2 cellular contexts compared by ENCODE assay signal in the genomic region with DNA sequence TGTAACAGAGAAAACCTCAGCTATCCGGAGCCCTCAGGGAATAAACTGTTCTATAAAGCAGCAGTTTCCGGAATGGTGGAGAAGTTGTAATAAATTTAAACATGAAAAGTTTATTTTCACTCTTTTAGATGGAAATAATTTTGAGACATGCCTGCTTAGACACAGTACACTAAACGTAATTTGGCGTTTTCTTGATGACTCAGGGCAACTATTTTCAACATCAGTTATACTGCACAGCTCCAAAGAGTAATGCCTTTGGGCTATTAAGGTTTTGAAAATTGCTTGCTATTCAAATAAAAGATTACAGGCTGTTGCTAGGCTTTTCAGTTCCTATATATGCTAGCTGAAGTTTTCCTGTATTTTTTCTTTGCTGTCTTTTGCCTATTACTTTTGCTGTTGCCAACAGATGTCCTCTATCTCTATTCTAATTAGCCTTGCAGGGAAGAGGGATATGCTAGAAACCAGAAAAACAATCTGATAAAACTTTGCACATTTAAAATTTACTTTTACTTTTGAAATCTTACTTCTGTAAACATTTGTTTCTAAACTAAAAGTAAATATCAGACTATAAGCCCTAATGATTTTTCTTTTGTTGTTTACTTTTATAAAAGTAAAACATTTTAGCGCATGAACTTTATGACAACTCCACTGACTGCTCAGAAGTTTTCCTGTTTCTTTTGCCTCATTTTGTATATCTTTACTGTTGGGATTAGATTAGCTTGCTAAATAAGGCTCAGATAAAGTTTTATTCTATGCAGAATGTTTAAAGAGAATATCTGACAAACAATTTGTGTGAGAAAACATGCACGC.
TF ChIP-seq lines count a peak whose summit lies in the region.

No MANE protein-coding gene starts in this region.

TF ChIP-seq in SK-N-SH treated with all-trans-retinoic acid at 6 μM for 48 hours, 23 proteins besides CTCF, POLR2A, EP300 and RAD21 (continued from another document):
- TF ChIP-seq, protein P1, sequence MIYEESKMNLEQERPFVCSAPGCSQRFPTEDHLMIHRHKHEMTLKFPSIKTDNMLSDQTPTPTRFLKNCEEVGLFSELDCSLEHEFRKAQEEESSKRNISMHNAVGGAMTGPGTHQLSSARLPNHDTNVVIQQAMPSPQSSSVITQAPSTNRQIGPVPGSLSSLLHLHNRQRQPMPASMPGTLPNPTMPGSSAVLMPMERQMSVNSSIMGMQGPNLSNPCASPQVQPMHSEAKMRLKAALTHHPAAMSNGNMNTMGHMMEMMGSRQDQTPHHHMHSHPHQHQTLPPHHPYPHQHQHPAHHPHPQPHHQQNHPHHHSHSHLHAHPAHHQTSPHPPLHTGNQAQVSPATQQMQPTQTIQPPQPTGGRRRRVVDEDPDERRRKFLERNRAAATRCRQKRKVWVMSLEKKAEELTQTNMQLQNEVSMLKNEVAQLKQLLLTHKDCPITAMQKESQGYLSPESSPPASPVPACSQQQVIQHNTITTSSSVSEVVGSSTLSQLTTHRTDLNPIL (CRISPR knock-in tag; IDR thresholded peaks at IDR 0.05; ENCODE audit: low read depth): no peak
- no peak for TF ChIP-seq ZNF70 (CRISPR knock-in tag; IDR thresholded peaks at IDR 0.05)
- no peak for TF ChIP-seq ISL1 (CRISPR knock-in tag; IDR thresholded peaks at IDR 0.05)
- TF ChIP-seq ZFP30 (CRISPR knock-in tag; IDR thresholded peaks at IDR 0.05): no peak
- no peak for TF ChIP-seq GLIS3 (CRISPR knock-in tag; IDR thresholded peaks at IDR 0.05)
- TF ChIP-seq ZC3H10 (CRISPR knock-in tag; IDR thresholded peaks at IDR 0.05): no peak
- TF ChIP-seq, protein P2, sequence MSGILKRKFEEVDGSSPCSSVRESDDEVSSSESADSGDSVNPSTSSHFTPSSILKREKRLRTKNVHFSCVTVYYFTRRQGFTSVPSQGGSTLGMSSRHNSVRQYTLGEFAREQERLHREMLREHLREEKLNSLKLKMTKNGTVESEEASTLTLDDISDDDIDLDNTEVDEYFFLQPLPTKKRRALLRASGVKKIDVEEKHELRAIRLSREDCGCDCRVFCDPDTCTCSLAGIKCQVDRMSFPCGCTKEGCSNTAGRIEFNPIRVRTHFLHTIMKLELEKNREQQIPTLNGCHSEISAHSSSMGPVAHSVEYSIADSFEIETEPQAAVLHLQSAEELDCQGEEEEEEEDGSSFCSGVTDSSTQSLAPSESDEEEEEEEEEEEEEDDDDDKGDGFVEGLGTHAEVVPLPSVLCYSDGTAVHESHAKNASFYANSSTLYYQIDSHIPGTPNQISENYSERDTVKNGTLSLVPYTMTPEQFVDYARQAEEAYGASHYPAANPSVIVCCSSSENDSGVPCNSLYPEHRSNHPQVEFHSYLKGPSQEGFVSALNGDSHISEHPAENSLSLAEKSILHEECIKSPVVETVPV (CRISPR knock-in tag; IDR thresholded peaks at IDR 0.05): no peak
- no peak for TF ChIP-seq SNAI2 (CRISPR knock-in tag; IDR thresholded peaks at IDR 0.05)
- TF ChIP-seq, protein P3, sequence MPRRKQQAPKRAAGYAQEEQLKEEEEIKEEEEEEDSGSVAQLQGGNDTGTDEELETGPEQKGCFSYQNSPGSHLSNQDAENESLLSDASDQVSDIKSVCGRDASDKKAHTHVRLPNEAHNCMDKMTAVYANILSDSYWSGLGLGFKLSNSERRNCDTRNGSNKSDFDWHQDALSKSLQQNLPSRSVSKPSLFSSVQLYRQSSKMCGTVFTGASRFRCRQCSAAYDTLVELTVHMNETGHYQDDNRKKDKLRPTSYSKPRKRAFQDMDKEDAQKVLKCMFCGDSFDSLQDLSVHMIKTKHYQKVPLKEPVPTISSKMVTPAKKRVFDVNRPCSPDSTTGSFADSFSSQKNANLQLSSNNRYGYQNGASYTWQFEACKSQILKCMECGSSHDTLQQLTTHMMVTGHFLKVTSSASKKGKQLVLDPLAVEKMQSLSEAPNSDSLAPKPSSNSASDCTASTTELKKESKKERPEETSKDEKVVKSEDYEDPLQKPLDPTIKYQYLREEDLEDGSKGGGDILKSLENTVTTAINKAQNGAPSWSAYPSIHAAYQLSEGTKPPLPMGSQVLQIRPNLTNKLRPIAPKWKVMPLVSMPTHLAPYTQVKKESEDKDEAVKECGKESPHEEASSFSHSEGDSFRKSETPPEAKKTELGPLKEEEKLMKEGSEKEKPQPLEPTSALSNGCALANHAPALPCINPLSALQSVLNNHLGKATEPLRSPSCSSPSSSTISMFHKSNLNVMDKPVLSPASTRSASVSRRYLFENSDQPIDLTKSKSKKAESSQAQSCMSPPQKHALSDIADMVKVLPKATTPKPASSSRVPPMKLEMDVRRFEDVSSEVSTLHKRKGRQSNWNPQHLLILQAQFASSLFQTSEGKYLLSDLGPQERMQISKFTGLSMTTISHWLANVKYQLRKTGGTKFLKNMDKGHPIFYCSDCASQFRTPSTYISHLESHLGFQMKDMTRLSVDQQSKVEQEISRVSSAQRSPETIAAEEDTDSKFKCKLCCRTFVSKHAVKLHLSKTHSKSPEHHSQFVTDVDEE (CRISPR knock-in tag; IDR thresholded peaks at IDR 0.05): no peak

TF ChIP-seq in SK-N-SH, 30 proteins besides CTCF, POLR2A, EP300 and RAD21 (continued from another document):
- TF ChIP-seq, protein P4, sequence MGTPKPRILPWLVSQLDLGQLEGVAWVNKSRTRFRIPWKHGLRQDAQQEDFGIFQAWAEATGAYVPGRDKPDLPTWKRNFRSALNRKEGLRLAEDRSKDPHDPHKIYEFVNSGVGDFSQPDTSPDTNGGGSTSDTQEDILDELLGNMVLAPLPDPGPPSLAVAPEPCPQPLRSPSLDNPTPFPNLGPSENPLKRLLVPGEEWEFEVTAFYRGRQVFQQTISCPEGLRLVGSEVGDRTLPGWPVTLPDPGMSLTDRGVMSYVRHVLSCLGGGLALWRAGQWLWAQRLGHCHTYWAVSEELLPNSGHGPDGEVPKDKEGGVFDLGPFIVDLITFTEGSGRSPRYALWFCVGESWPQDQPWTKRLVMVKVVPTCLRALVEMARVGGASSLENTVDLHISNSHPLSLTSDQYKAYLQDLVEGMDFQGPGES (IDR thresholded peaks at IDR 0.05; ENCODE audit: low read depth, low read length): no peak
- no peak for TF ChIP-seq RFX5 (IDR thresholded peaks at IDR 0.05; ENCODE audit: low read length)
